ENCODE assay signal across 8 cellular contexts in genomic region chr11:124746621-124747243, GRCh38. TPM values are rescaled to one million over a fixed set of nuclear protein-coding genes. Genes with fewer than 3 reads are reported as not detected.
DNase-seq lines count a peak whose midpoint lies in the region; ATAC-seq, FAIRE-seq and TF ChIP-seq lines count a peak whose summit lies in the region.

No MANE protein-coding gene starts in this region.

- no peaks in the 10 kb centered on the region for H3K9me2 ChIP-seq in GM23248 (ENCODE audit: insufficient read depth)

- no peaks in the 10 kb centered on the region for H3K9me3 Mint-ChIP-seq in WTC11
- no peaks in the 10 kb centered on the region for H3K9me3 Mint-ChIP-seq in chondrocyte (ENCODE audit: low read depth)

- H3K27ac Mint-ChIP-seq in WTC11, result no peak overlapping the region
- no peak overlapping the region for H3K27ac Mint-ChIP-seq in chondrocyte (ENCODE audit: unreplicated experiment)

- peak; percentile 55 for TF ChIP-seq RAD21 in HepG2 (CRISPR knock-in tag; IDR thresholded peaks at IDR 0.05)

- H3K9me3 ChIP-seq in GM23248 (ENCODE audit: low read depth) (no peaks in the 10 kb centered on the region), HepG2 (ENCODE audit: low read length) (no peaks in the 10 kb centered on the region)

- no peaks in the 10 kb centered on the region for H4K20me1 ChIP-seq in GM23248 (ENCODE audit: insufficient read depth)
- no peaks in the 10 kb centered on the region for H4K20me1 ChIP-seq in HepG2 (ENCODE audit: insufficient read depth, low read length)

- CTCF ChIA-PET in WTC11 (lab: Charles Lee) (interaction anchor here (0.6 to 4.7 kb wide), 38 partner anchors 8 to 672 kb away, joined by 3 to 70 read pairs (median 6); partner anchors contain the start of genes ESAM, MSANTD2, SIAE and SPA17), HepG2 (lab: Yijun Ruan, JAX; ENCODE audit: low intra/inter-chr PET ratio, low total read pairs) (interaction anchor here (0.7 to 2.3 kb wide), 3 partner anchors 16 to 54 kb away, joined by 3 to 8 read pairs (median 3); partner anchors contain the start of gene MSANTD2)

- TF ChIP-seq POLR2A in HepG2 (IDR thresholded peaks at IDR 0.05; ENCODE audit: insufficient read depth in 1 of 2, low read depth in 2 of 2, low read length in 2 of 2), result peak; percentile 55 to 69; a peak in 3 of 4 replicates

- H2AFZ ChIP-seq in GM23248, result peak overlapping the region; percentile 86
- H2AFZ ChIP-seq in HepG2 (ENCODE audit: low read length), result peak overlapping the region; percentile 80

- no peaks in the 10 kb centered on the region for H3F3A ChIP-seq in GM23248 (ENCODE audit: insufficient read depth)

- TF ChIP-seq EP300 in HepG2 (IDR thresholded peaks at IDR 0.05; ENCODE audit: low read depth in 2 of 2, low read length in 2 of 2), result no peak
- TF ChIP-seq EP300 in HepG2 (CRISPR knock-in tag; IDR thresholded peaks at IDR 0.05; ENCODE audit: borderline replicate concordance), result no peak

- H3K36me3 ChIP-seq in GM23248 (ENCODE audit: low read depth) (no peaks in the 10 kb centered on the region), HepG2 (replicated peaks in 1 of 2; ENCODE audit: control insufficient read depth in 1 of 2, insufficient read depth in 2 of 2, low read length in 2 of 2) (no peaks in the 10 kb centered on the region)

- H3K4me3 ChIP-seq in GM23248 (peak overlapping the region; percentile 79), HepG2 (replicated peaks in 1 of 3; ENCODE audit: insufficient read depth in 1 of 3, low read depth in 2 of 3, low read length in 3 of 3) (peak overlapping the region; percentile 70 to 86 (median 78))

- H3K9ac ChIP-seq in GM23248 (peak overlapping the region; percentile 35; the same call in 1 of the 2 replicates), HepG2 (ENCODE audit: insufficient read depth, low read depth, low read length) (peak overlapping the region; percentile 59)

- 1 to 2% methylated on average over 26 to 37 of the region's 37 CpGs for WGBS in GM23248 (ENCODE audit: low coverage in 1 of 2, low lambda C conversion rate in 2 of 2, missing lambda C conversion rate in 2 of 2), 2 experiments
- under 1% methylated on average over 29 of the region's 37 CpGs for WGBS in HepG2 (ENCODE audit: low lambda C conversion rate)

- no peak overlapping the region for H3K27ac ChIP-seq in GM23248
- peak overlapping the region; percentile 51 for H3K27ac ChIP-seq in HepG2 (ENCODE audit: extremely low read length, insufficient read depth, low read length)

- intact Hi-C loops in HepG2 (cut with micrococcal nuclease; ENCODE audit: unreplicated experiment), result loop anchor here (1.0 to 10.0 kb wide), 4 partner anchors 12 to 74 kb away; partner anchors contain the start of genes ESAM, SIAE and SPA17

- H3K4me1 ChIP-seq in GM23248 (ENCODE audit: insufficient read depth), result no peaks in the 10 kb centered on the region
- H3K4me1 ChIP-seq in HepG2 (ENCODE audit: insufficient read depth, low read length), result peaks cover 45% of the 10 kb centered on the region

- no peaks in the 10 kb centered on the region for H3K79me2 ChIP-seq in GM23248 (ENCODE audit: insufficient read depth)
- H3K79me2 ChIP-seq in HepG2 (ENCODE audit: insufficient read depth, low read length), result no peaks in the 10 kb centered on the region

- H3K4me2 ChIP-seq in GM23248 (ENCODE audit: unreplicated experiment), result peak overlapping the region; percentile 94
- H3K4me2 ChIP-seq in HepG2 (ENCODE audit: low read depth, low read length), result peak overlapping the region; percentile 100

- H3K27me3 ChIP-seq in GM23248 (replicated peaks; ENCODE audit: insufficient read depth) (peaks cover 59% of the 10 kb centered on the region), HepG2 (ENCODE audit: control insufficient read depth in 1 of 2, insufficient read depth in 2 of 2, low read length in 2 of 2) (peaks cover 0 to 71% of the 10 kb centered on the region in 2 experiments; a peak in 3 of 5 replicates)

- FAIRE-seq in HepG2 (lab: Jason Lieb, UNC), result no peak

- H3K36me3 Mint-ChIP-seq in WTC11 (no peaks in the 10 kb centered on the region), chondrocyte (ENCODE audit: low read depth) (peaks cover 1% of the 10 kb centered on the region)

- H3K4me3 Mint-ChIP-seq in WTC11 (peak overlapping the region; percentile 89), chondrocyte (ENCODE audit: unreplicated experiment) (peak overlapping the region; percentile 71)

- in situ Hi-C loops in GM23248 (cut with MboI) (no loop called here), HepG2 (cut with HindIII; ENCODE audit: extremely low pct_ligation_motif_present, low pct_unique_long_range_greater_than_20kb) (no loop called here)

- ATAC-seq in WTC11 (peak; percentile 83), HepG2 (peak; percentile 90)

- no TSS peak for BruUV-seq in HepG2 (replicated peaks; lab: Mats Ljungman, UMichigan)

- H3K4me1 Mint-ChIP-seq in WTC11, result peaks cover 38% of the 10 kb centered on the region
- H3K4me1 Mint-ChIP-seq in chondrocyte (ENCODE audit: low read depth), result peaks cover 14% of the 10 kb centered on the region

- POLR2A ChIA-PET in WTC11 (lab: Charles Lee), result interaction anchor here (1.0 to 1.3 kb wide), 4 partner anchors 12 to 73 kb away, joined by 3 to 6 read pairs (median 4); partner anchors contain the start of genes MSANTD2, SIAE and SPA17
- POLR2A ChIA-PET in HepG2 (lab: Yijun Ruan, JAX), result interaction anchor here (0.7 to 4.7 kb wide), 16 partner anchors 8 to 1141 kb away, joined by 3 to 48 read pairs (median 5); partner anchors contain the start of genes ESAM, MSANTD2, SIAE and SPA17

- peaks cover 100% of the 10 kb centered on the region for H3K27me3 Mint-ChIP-seq in WTC11 (ENCODE audit: low read depth)
- H3K27me3 Mint-ChIP-seq in chondrocyte (ENCODE audit: low read depth), result peaks cover 37% of the 10 kb centered on the region

- TF ChIP-seq CTCF in WTC11 (IDR thresholded peaks at IDR 0.05), result peak; percentile 34; the same call in 1 of the 2 replicates
- peak; percentile 71 for TF ChIP-seq CTCF in chondrocyte (IDR thresholded peaks at IDR 0.05)
- TF ChIP-seq CTCF in HepG2 (CRISPR knock-in tag; IDR thresholded peaks at IDR 0.05), result peak; percentile 81

- DNase-seq in GM03348 (ENCODE audit: low spot score), result peak; percentile 91
- DNase-seq in GM23248, result peak; percentile 84
- peak; percentile 87 for DNase-seq in M059J (ENCODE audit: low read depth)
- peak; percentile 90 for DNase-seq in WTC11 (ENCODE audit: low spot score)
- no peak for DNase-seq in chondrocyte (ENCODE audit: low spot score)
- DNase-seq in HepG2 (ENCODE audit: low spot score), result peak; percentile 89
- peak; percentile 45 to 71 (median 64) for DNase-seq in stimulated activated CD4-positive, alpha-beta T cell treated with anti-CD3 and anti-CD28 coated beads, TNF-alpha, amount 100 ng/mL, for 1 hour (ENCODE audit: low read depth in 3 of 3, low spot score in 1 of 3)
- no peak for DNase-seq in amniotic stem cell (lab: John Stamatoyannopoulos, UW)

RNA-seq across cellular contexts. Expression of gene VSIG2, which starts 5.3 kb away (rescaled TPM):
- not detected in 2 replicates for total RNA-seq in GM23248 (2014; rRNA removed; shearing (Covaris generic))
- polyA plus RNA-seq in GM23248 (2016; fragmentation: Nextera tagmentation; extraction: Ambion mirVana), result not detected in 2 replicates
- total RNA-seq in M059J (2014; rRNA removed; shearing (Covaris generic)), result not detected in 2 replicates
- total RNA-seq in WTC11 (2021), result 0.46 to 0.79 TPM (median 0.71 TPM) in 3 replicates
- not detected in 3 replicates for total RNA-seq in chondrocyte
- 0.46 and 0.80 TPM in 2 replicates for total RNA-seq in HepG2 (2016; rRNA removed; fragmentation: Illumina TruSeq; extraction: Trizol)
- total RNA-seq in HepG2 (2016; cell fraction: cytosol; rRNA removed; fragmentation: Illumina TruSeq; extraction: Trizol; ENCODE audit: low read depth), result 0.44 and 0.71 TPM in 2 replicates
- total RNA-seq in HepG2 (2016; cell fraction: insoluble cytoplasmic fraction; rRNA removed; fragmentation: Illumina TruSeq; extraction: Trizol), result 0.16 and 0.37 TPM in 2 replicates
- 0.49 and 0.62 TPM in 2 replicates for total RNA-seq in HepG2 (2016; cell fraction: membrane; rRNA removed; fragmentation: Illumina TruSeq; extraction: Trizol)
- 0.66 and 0.68 TPM in 2 replicates for total RNA-seq in HepG2 (2016; cell fraction: nucleus; rRNA removed; fragmentation: Illumina TruSeq; extraction: Trizol)
- polyA plus RNA-seq in HepG2 (2011; rRNA removed), result 2.7 and 3.5 TPM in 2 replicates
- polyA plus RNA-seq in HepG2 (2011; cell fraction: cytosol; rRNA removed), result 2.0 and 3.1 TPM in 2 replicates
- 3.6 and 3.8 TPM in 2 replicates for polyA plus RNA-seq in HepG2 (2011; cell fraction: nucleus; rRNA removed)
- polyA plus RNA-seq in HepG2 (2012), result 0.79 and 1.0 TPM in 2 replicates
- polyA plus RNA-seq in HepG2 (2016; cell fraction: cytosol; fragmentation: Illumina TruSeq; extraction: Trizol; ENCODE audit: low read depth), result 0.61 and 0.80 TPM in 2 replicates
- 0.58 TPM in 1 of 2 replicates, not detected in the other for polyA plus RNA-seq in HepG2 (2016; cell fraction: insoluble cytoplasmic fraction; fragmentation: Illumina TruSeq; extraction: Trizol; ENCODE audit: low read depth)
- polyA plus RNA-seq in HepG2 (2016; cell fraction: membrane; fragmentation: Illumina TruSeq; extraction: Trizol; ENCODE audit: low read depth), result 0.61 and 0.72 TPM in 2 replicates
- polyA plus RNA-seq in HepG2 (2016; cell fraction: nucleus; fragmentation: Illumina TruSeq; extraction: Trizol; ENCODE audit: insufficient read depth, low read depth), result 0.99 and 1.3 TPM in 2 replicates
- polyA minus RNA-seq in HepG2 (2011; rRNA and poly(A)+ RNA removed; ENCODE audit: low replicate concordance), result 2.1 TPM in 1 of 2 replicates, not detected in the other
- 0.49 TPM in 1 of 2 replicates, not detected in the other for polyA minus RNA-seq in HepG2 (2011; cell fraction: cytosol; rRNA and poly(A)+ RNA removed)
- 0.39 TPM in 1 of 2 replicates, not detected in the other for polyA minus RNA-seq in HepG2 (2011; cell fraction: nucleus; rRNA and poly(A)+ RNA removed)

RNA-seq across cellular contexts. Expression of gene NRGN, which starts 7.0 kb away (rescaled TPM):
- 0.32 TPM in 1 of 2 replicates, not detected in the other for total RNA-seq in GM23248 (2014; rRNA removed; shearing (Covaris generic))
- 0.23 and 0.29 TPM in 2 replicates for polyA plus RNA-seq in GM23248 (2016; fragmentation: Nextera tagmentation; extraction: Ambion mirVana)
- total RNA-seq in M059J (2014; rRNA removed; shearing (Covaris generic)), result 12.1 and 21.2 TPM in 2 replicates
- 1.9 to 2.9 TPM (median 2.5 TPM) in 3 replicates for total RNA-seq in WTC11 (2021)
- total RNA-seq in chondrocyte, result 1.6 to 2.4 TPM (median 1.8 TPM) in 3 replicates
- total RNA-seq in HepG2 (2016; rRNA removed; fragmentation: Illumina TruSeq; extraction: Trizol), result 0.18 TPM in 1 of 2 replicates, not detected in the other
- total RNA-seq in HepG2 (2016; cell fraction: cytosol; rRNA removed; fragmentation: Illumina TruSeq; extraction: Trizol; ENCODE audit: low read depth), result not detected in 2 replicates
- 0.19 TPM in 1 of 2 replicates, not detected in the other for total RNA-seq in HepG2 (2016; cell fraction: insoluble cytoplasmic fraction; rRNA removed; fragmentation: Illumina TruSeq; extraction: Trizol)
- not detected in 2 replicates for total RNA-seq in HepG2 (2016; cell fraction: membrane; rRNA removed; fragmentation: Illumina TruSeq; extraction: Trizol)
- total RNA-seq in HepG2 (2016; cell fraction: nucleus; rRNA removed; fragmentation: Illumina TruSeq; extraction: Trizol), result 0.34 and 0.47 TPM in 2 replicates
- polyA plus RNA-seq in HepG2 (2011; rRNA removed), result 0.12 and 0.22 TPM in 2 replicates
- 0.14 and 0.28 TPM in 2 replicates for polyA plus RNA-seq in HepG2 (2011; cell fraction: cytosol; rRNA removed)
- 0.97 and 1.5 TPM in 2 replicates for polyA plus RNA-seq in HepG2 (2011; cell fraction: nucleus; rRNA removed)
- 0.17 and 0.63 TPM in 2 replicates for polyA plus RNA-seq in HepG2 (2012)
- polyA plus RNA-seq in HepG2 (2016; cell fraction: cytosol; fragmentation: Illumina TruSeq; extraction: Trizol; ENCODE audit: low read depth), result 0.25 and 0.49 TPM in 2 replicates
- 0.46 and 0.95 TPM in 2 replicates for polyA plus RNA-seq in HepG2 (2016; cell fraction: insoluble cytoplasmic fraction; fragmentation: Illumina TruSeq; extraction: Trizol; ENCODE audit: low read depth)
- polyA plus RNA-seq in HepG2 (2016; cell fraction: membrane; fragmentation: Illumina TruSeq; extraction: Trizol; ENCODE audit: low read depth), result 0.40 and 0.63 TPM in 2 replicates
- polyA plus RNA-seq in HepG2 (2016; cell fraction: nucleus; fragmentation: Illumina TruSeq; extraction: Trizol; ENCODE audit: insufficient read depth, low read depth), result 0.44 and 0.90 TPM in 2 replicates
- polyA minus RNA-seq in HepG2 (2011; rRNA and poly(A)+ RNA removed; ENCODE audit: low replicate concordance), result 0.98 and 1.9 TPM in 2 replicates
- polyA minus RNA-seq in HepG2 (2011; cell fraction: cytosol; rRNA and poly(A)+ RNA removed), result not detected in 2 replicates
- not detected in 2 replicates for polyA minus RNA-seq in HepG2 (2011; cell fraction: nucleus; rRNA and poly(A)+ RNA removed)

RNA-seq across cellular contexts. Expression of gene ESAM, which starts 15.4 kb away (rescaled TPM):
- not detected in 2 replicates for total RNA-seq in GM23248 (2014; rRNA removed; shearing (Covaris generic))
- polyA plus RNA-seq in GM23248 (2016; fragmentation: Nextera tagmentation; extraction: Ambion mirVana) (not detected in 2 replicates), HepG2 (2011; rRNA removed) (6.3 and 6.8 TPM in 2 replicates)
- total RNA-seq in M059J (2014; rRNA removed; shearing (Covaris generic)), result 0.74 and 0.99 TPM in 2 replicates
- total RNA-seq in WTC11 (2021) (0.44 to 0.64 TPM (median 0.48 TPM) in 3 replicates), chondrocyte (1.7 to 2.6 TPM (median 2.0 TPM) in 3 replicates), HepG2 (2016; rRNA removed; fragmentation: Illumina TruSeq; extraction: Trizol) (0.48 and 1.2 TPM in 2 replicates)
- total RNA-seq in HepG2 (2016; cell fraction: cytosol; rRNA removed; fragmentation: Illumina TruSeq; extraction: Trizol; ENCODE audit: low read depth), result 0.44 and 0.51 TPM in 2 replicates
- 0.33 and 1.5 TPM in 2 replicates for total RNA-seq in HepG2 (2016; cell fraction: insoluble cytoplasmic fraction; rRNA removed; fragmentation: Illumina TruSeq; extraction: Trizol)
- 0.65 and 0.80 TPM in 2 replicates for total RNA-seq in HepG2 (2016; cell fraction: membrane; rRNA removed; fragmentation: Illumina TruSeq; extraction: Trizol)
- 1.5 and 1.9 TPM in 2 replicates for total RNA-seq in HepG2 (2016; cell fraction: nucleus; rRNA removed; fragmentation: Illumina TruSeq; extraction: Trizol)
- 2.8 and 4.8 TPM in 2 replicates for polyA plus RNA-seq in HepG2 (2011; cell fraction: cytosol; rRNA removed)
- 5.1 and 7.8 TPM in 2 replicates for polyA plus RNA-seq in HepG2 (2011; cell fraction: nucleus; rRNA removed)
- 0.59 and 0.89 TPM in 2 replicates for polyA plus RNA-seq in HepG2 (2012)
- 0.98 and 1.0 TPM in 2 replicates for polyA plus RNA-seq in HepG2 (2016; cell fraction: cytosol; fragmentation: Illumina TruSeq; extraction: Trizol; ENCODE audit: low read depth)
- 0.95 and 1.4 TPM in 2 replicates for polyA plus RNA-seq in HepG2 (2016; cell fraction: insoluble cytoplasmic fraction; fragmentation: Illumina TruSeq; extraction: Trizol; ENCODE audit: low read depth)
- polyA plus RNA-seq in HepG2 (2016; cell fraction: membrane; fragmentation: Illumina TruSeq; extraction: Trizol; ENCODE audit: low read depth), result 0.85 and 1.4 TPM in 2 replicates
- 2.5 and 3.0 TPM in 2 replicates for polyA plus RNA-seq in HepG2 (2016; cell fraction: nucleus; fragmentation: Illumina TruSeq; extraction: Trizol; ENCODE audit: insufficient read depth, low read depth)
- polyA minus RNA-seq in HepG2 (2011; rRNA and poly(A)+ RNA removed; ENCODE audit: low replicate concordance), result 3.0 and 4.4 TPM in 2 replicates
- polyA minus RNA-seq in HepG2 (2011; cell fraction: cytosol; rRNA and poly(A)+ RNA removed), result 1.8 and 2.2 TPM in 2 replicates
- polyA minus RNA-seq in HepG2 (2011; cell fraction: nucleus; rRNA and poly(A)+ RNA removed), result 1.9 and 3.0 TPM in 2 replicates

RNA-seq across cellular contexts. Expression of gene MSANTD2, which starts 53.5 kb away (rescaled TPM):
- 8.4 and 11.5 TPM in 2 replicates for total RNA-seq in GM23248 (2014; rRNA removed; shearing (Covaris generic))
- polyA plus RNA-seq in GM23248 (2016; fragmentation: Nextera tagmentation; extraction: Ambion mirVana) (4.5 and 6.0 TPM in 2 replicates), HepG2 (2011; rRNA removed) (7.5 and 8.7 TPM in 2 replicates)
- 10.8 and 14.1 TPM in 2 replicates for total RNA-seq in M059J (2014; rRNA removed; shearing (Covaris generic))
- total RNA-seq in WTC11 (2021) (16.5 to 17.5 TPM (median 16.8 TPM) in 3 replicates), chondrocyte (10.4 to 12.5 TPM (median 10.6 TPM) in 3 replicates), HepG2 (2016; rRNA removed; fragmentation: Illumina TruSeq; extraction: Trizol) (6.8 and 10.1 TPM in 2 replicates)
- 2.0 and 2.6 TPM in 2 replicates for total RNA-seq in HepG2 (2016; cell fraction: cytosol; rRNA removed; fragmentation: Illumina TruSeq; extraction: Trizol; ENCODE audit: low read depth)
- 5.6 and 10.3 TPM in 2 replicates for total RNA-seq in HepG2 (2016; cell fraction: insoluble cytoplasmic fraction; rRNA removed; fragmentation: Illumina TruSeq; extraction: Trizol)
- 4.5 and 5.1 TPM in 2 replicates for total RNA-seq in HepG2 (2016; cell fraction: membrane; rRNA removed; fragmentation: Illumina TruSeq; extraction: Trizol)
- 15.8 and 18.9 TPM in 2 replicates for total RNA-seq in HepG2 (2016; cell fraction: nucleus; rRNA removed; fragmentation: Illumina TruSeq; extraction: Trizol)
- 2.1 and 2.7 TPM in 2 replicates for polyA plus RNA-seq in HepG2 (2011; cell fraction: cytosol; rRNA removed)
- polyA plus RNA-seq in HepG2 (2011; cell fraction: nucleus; rRNA removed), result 19.4 and 25.6 TPM in 2 replicates
- 6.6 and 7.1 TPM in 2 replicates for polyA plus RNA-seq in HepG2 (2012)
- polyA plus RNA-seq in HepG2 (2016; cell fraction: cytosol; fragmentation: Illumina TruSeq; extraction: Trizol; ENCODE audit: low read depth), result 1.8 and 2.2 TPM in 2 replicates
- 7.1 and 7.6 TPM in 2 replicates for polyA plus RNA-seq in HepG2 (2016; cell fraction: insoluble cytoplasmic fraction; fragmentation: Illumina TruSeq; extraction: Trizol; ENCODE audit: low read depth)
- polyA plus RNA-seq in HepG2 (2016; cell fraction: membrane; fragmentation: Illumina TruSeq; extraction: Trizol; ENCODE audit: low read depth), result 3.7 and 3.8 TPM in 2 replicates
- 45.5 and 49.8 TPM in 2 replicates for polyA plus RNA-seq in HepG2 (2016; cell fraction: nucleus; fragmentation: Illumina TruSeq; extraction: Trizol; ENCODE audit: insufficient read depth, low read depth)
- 1.6 and 4.0 TPM in 2 replicates for polyA minus RNA-seq in HepG2 (2011; rRNA and poly(A)+ RNA removed; ENCODE audit: low replicate concordance)
- 2.7 and 4.0 TPM in 2 replicates for polyA minus RNA-seq in HepG2 (2011; cell fraction: cytosol; rRNA and poly(A)+ RNA removed)
- polyA minus RNA-seq in HepG2 (2011; cell fraction: nucleus; rRNA and poly(A)+ RNA removed), result 14.8 and 19.6 TPM in 2 replicates

Comparison
In these comparisons a context has a peak if more than half of its experiments do, and no peak if none do; other contexts are left out.
1. DNase-seq: peak in GM03348 (single experiment), GM23248 (single experiment), M059J (single experiment), WTC11 (single experiment), HepG2 (single experiment) and stimulated activated CD4-positive, alpha-beta T cell treated with anti-CD3 and anti-CD28 coated beads, TNF-alpha, amount 100 ng/mL, for 1 hour (3 of 3); none in chondrocyte (single experiment) and amniotic stem cell (single experiment).
2. Peak in every context shown above with its lines, with median percentiles within 50 percentile points of each other: CTCF ChIP-seq.